ENCODE assay signal across 8 cellular contexts in genomic region chr3:129608087-129608935, GRCh38. TPM values are rescaled to one million over a fixed set of nuclear protein-coding genes. Genes with fewer than 3 reads are reported as not detected.
DNase-seq lines count a peak whose midpoint lies in the region; ATAC-seq and TF ChIP-seq lines count a peak whose summit lies in the region.

No MANE protein-coding gene starts in this region.

- H3K27me3 Mint-ChIP-seq in T-helper 17 cell = no peaks in the 10 kb centered on the region

- H3K27ac Mint-ChIP-seq in T-helper 17 cell = peak overlapping the region; percentile 60

- DNase-seq in AG09309 (ENCODE audit: low read depth) (no peak), T-helper 17 cell (no peak), heart right ventricle (peak in 1 of 2 donors; percentile 24), Karpas-422 (no peak), NCI-H2029 treated with DMSO at 0.1 percent for 48 hours (lab: John Stamatoyannopoulos, UW) (no peak), GM20000 (ENCODE audit: low spot score) (no peak)

- WGBS in heart right ventricle, 2 donors = 49 to 54% methylated on average over 17 of the region's 17 CpGs

- H3K27me3 ChIP-seq in heart right ventricle (peaks cover 0 to 18% (median 4%) of the 10 kb centered on the region in 7 donors), subcutaneous abdominal adipose tissue (ENCODE audit: control insufficient read depth in 5 of 5, insufficient read depth in 4 of 5, low read length in 5 of 5) (peaks cover 0 to 2% (median 0%) of the 10 kb centered on the region in 5 donors), Karpas-422 (ENCODE audit: low read length) (no peaks in the 10 kb centered on the region)

- no peaks in the 10 kb centered on the region for H3K9me2 ChIP-seq in Karpas-422 (replicated peaks; ENCODE audit: insufficient read depth, low read length)

- H3K4me2 ChIP-seq in Karpas-422 (ENCODE audit: low read depth, low read length, poor library complexity, severe bottlenecking) = no peak overlapping the region

- H3K4me1 ChIP-seq in HEK293 (ENCODE audit: control insufficient read depth, insufficient read depth, low read length) = 0 out of 2 replicates have a peak, but pooled peaks cover 3% of the 10 kb centered on the region
- H3K4me1 ChIP-seq in heart right ventricle = peaks cover 21 to 78% (median 73%) of the 10 kb centered on the region in 9 donors
- peaks cover 18 to 89% (median 69%) of the 10 kb centered on the region in 5 donors for H3K4me1 ChIP-seq in subcutaneous abdominal adipose tissue (ENCODE audit: control insufficient read depth in 5 of 5, insufficient read depth in 5 of 5, low read length in 5 of 5)
- peaks cover 3% of the 10 kb centered on the region; the same call in 1 of the 2 replicates for H3K4me1 ChIP-seq in Karpas-422 (ENCODE audit: low read length)

- H3K9ac ChIP-seq in subcutaneous abdominal adipose tissue (ENCODE audit: low read length in 5 of 5) (peak overlapping the region in 2 of 5 donors; percentile 76 to 89), Karpas-422 (ENCODE audit: low read length) (no peak overlapping the region)

- ATAC-seq in T-helper 17 cell (no peak), heart right ventricle (peak in 6 of 8 donors; percentile 3 to 53 (median 37))

- H3K27ac ChIP-seq in HEK293 (ENCODE audit: extremely low read depth, low read depth, low read length) (no peak overlapping the region), heart right ventricle (peak overlapping the region; percentile 76 to 98 (median 94)), subcutaneous abdominal adipose tissue (ENCODE audit: low read depth, low read length) (peak overlapping the region; percentile 99), Karpas-422 (ENCODE audit: low read length) (no peak overlapping the region)

- H3K79me2 ChIP-seq in Karpas-422 (ENCODE audit: low read length) = no peaks in the 10 kb centered on the region

- no peak overlapping the region for H2AFZ ChIP-seq in Karpas-422 (ENCODE audit: low read length)

- H3K4me1 Mint-ChIP-seq in T-helper 17 cell = peaks cover 28% of the 10 kb centered on the region

- POLR2A ChIA-PET in HEK293 (lab: Yijun Ruan, JAX) = interaction anchor here (0.7 kb wide), 1 partner anchor 238 kb away, joined by 3 read pairs; no protein-coding TSS in a partner anchor

- intact Hi-C loops in heart right ventricle (cut with DNase I) = loop anchor here in 6 of 10 donors (2.0 to 5.0 kb wide), 2 partner anchors 116 to 118 kb away; no protein-coding TSS in a partner anchor

- peaks cover 7% of the 10 kb centered on the region; the same call in 1 of the 2 replicates for H4K20me1 ChIP-seq in Karpas-422 (ENCODE audit: insufficient read depth, low read depth, low read length)

- H3K4me3 Mint-ChIP-seq in T-helper 17 cell = peak overlapping the region; percentile 77

- no peaks in the 10 kb centered on the region for H3K9me3 ChIP-seq in HEK293 (ENCODE audit: control insufficient read depth, insufficient read depth, low read depth, low read length)
- H3K9me3 ChIP-seq in T-helper 17 cell (ENCODE audit: control insufficient read depth, low read length, poor library complexity, severe bottlenecking) = no peaks in the 10 kb centered on the region
- H3K9me3 ChIP-seq in heart right ventricle = no peaks in the 10 kb centered on the region
- peaks cover 0 to under 1% (median 0%) of the 10 kb centered on the region in 5 donors for H3K9me3 ChIP-seq in subcutaneous abdominal adipose tissue (ENCODE audit: control insufficient read depth in 5 of 5, low read length in 5 of 5)
- H3K9me3 ChIP-seq in Karpas-422 (ENCODE audit: low read length) = no peaks in the 10 kb centered on the region

- peak; percentile 49 for TF ChIP-seq CTCF in AG09309 (IDR thresholded peaks at IDR 0.05; ENCODE audit: control insufficient read depth, insufficient read depth, low read depth, low read length, missing control alignments)
- peak; percentile 51; the same call in 1 of the 2 replicates for TF ChIP-seq CTCF in HEK293 (tag by site-specific recombination; IDR thresholded peaks at IDR 0.05)
- peak in 6 of 9 donors; percentile 11 to 53 (median 37) for TF ChIP-seq CTCF in heart right ventricle (IDR thresholded peaks at IDR 0.05)
- no peak for TF ChIP-seq CTCF in GM20000 (IDR thresholded peaks at IDR 0.05; ENCODE audit: extremely low read depth, missing control alignments)

- H3K4me3 ChIP-seq in AG09309 (ENCODE audit: control insufficient read depth, low read depth, low read length) (no peak overlapping the region), HEK293 (ENCODE audit: low read depth, low read length) (no peak overlapping the region), heart right ventricle (peak overlapping the region in 5 of 10 donors; percentile 1 to 62 (median 61)), subcutaneous abdominal adipose tissue (ENCODE audit: low read depth in 1 of 5, low read length in 5 of 5) (peak overlapping the region in 3 of 5 donors; percentile 14 to 67 (median 66)), Karpas-422 (ENCODE audit: low read length) (no peak overlapping the region)

- peaks cover 5% of the 10 kb centered on the region for H3K36me3 Mint-ChIP-seq in T-helper 17 cell (ENCODE audit: low read depth)

- H3K36me3 ChIP-seq in HEK293 (ENCODE audit: control insufficient read depth in 2 of 2, insufficient read depth in 1 of 2, low read length in 2 of 2) (no peaks in the 10 kb centered on the region), heart right ventricle (peaks cover 0 to 3% (median 0%) of the 10 kb centered on the region in 9 donors), subcutaneous abdominal adipose tissue (ENCODE audit: control insufficient read depth in 5 of 5, insufficient read depth in 5 of 5, low read length in 5 of 5) (peaks cover 0 to 3% (median 0%) of the 10 kb centered on the region in 5 donors), Karpas-422 (ENCODE audit: insufficient read depth, low read length) (no peaks in the 10 kb centered on the region)

- CTCF ChIA-PET in HEK293 (lab: Yijun Ruan, JAX) = interaction anchor here (1.0 kb wide), 2 partner anchors 118 to 330 kb away, joined by 4 read pairs; no protein-coding TSS in a partner anchor

TF ChIP-seq in HEK293, 187 proteins besides CTCF, POLR2A, EP300 and RAD21:
- TF ChIP-seq ZNF398 (tag by site-specific recombination; IDR thresholded peaks at IDR 0.05) (peak; percentile 68), TCF7L2 (IDR thresholded peaks at IDR 0.05; ENCODE audit: borderline replicate concordance, low read depth, low read length) (no peak), ZNF248 (tag by site-specific recombination; IDR thresholded peaks at IDR 0.05) (no peak), ZNF366 (tag by site-specific recombination; conservative IDR thresholded peaks at IDR 0.05) (peak; percentile 76), EGR2 (tag by site-specific recombination; IDR thresholded peaks at IDR 0.05; ENCODE audit: low read depth) (0 out of 2 replicates have a peak, but pooled peaks have one; percentile 21), ZNF654 (tag by site-specific recombination; IDR thresholded peaks at IDR 0.05; ENCODE audit: low read depth) (peak; percentile 20; the same call in 1 of the 2 replicates), PATZ1 (tag by site-specific recombination; IDR thresholded peaks at IDR 0.05) (peak; percentile 60; the same call in 1 of the 2 replicates)

RNA-seq across cellular contexts. Expression of gene PLXND1, which starts 1.8 kb away (rescaled TPM):
- total RNA-seq in T-helper 17 cell = 100 to 1,000 TPM in 1 of 2 donors, 10 to 100 TPM in 1; 78.8 to 152 TPM
- total RNA-seq in heart right ventricle = 100 to 1,000 TPM in 1 of 10 donors, 10 to 100 TPM in 9; 40.9 to 106 (median 62.8) TPM
- polyA plus RNA-seq in heart right ventricle = 100 to 1,000 TPM in 1 of 2 donors, 10 to 100 TPM in 1; 71.2 to 169 TPM
- 0.52 TPM in 1 of 2 replicates, not detected in the other for total RNA-seq in Karpas-422 (2014; rRNA removed; shearing (Covaris generic); ENCODE audit: low replicate concordance)

Comparison
In these comparisons a context has a peak if more than half of its experiments do, and no peak if none do; other contexts are left out.
1. H3K4me3 ChIP-seq: peak in subcutaneous abdominal adipose tissue (3 of 5); none in AG09309 (single experiment), HEK293 (single experiment) and Karpas-422 (single experiment).
2. H3K27ac ChIP-seq: peak in heart right ventricle (10 of 10) and subcutaneous abdominal adipose tissue (single experiment); none in HEK293 (single experiment) and Karpas-422 (single experiment).
3. RNA of gene PLXND1, which starts 1.8 kb away (total RNA-seq): 78.8 to 152 TPM in T-helper 17 cell and 40.9 to 106 TPM in heart right ventricle; 0.52 TPM in Karpas-422; every median in the first group is over 10 times any median in the second.